7 cellular contexts compared by ENCODE assay signal in genomic region chr11:1389103-1389931, GRCh38. TPM values are rescaled to one million over a fixed set of nuclear protein-coding genes. Genes with fewer than 3 reads are reported as not detected.
A peak's percentile ranks its signal among the peaks of the same experiment; 100 is the strongest.
DNase-seq lines count a peak whose midpoint lies in the region; ATAC-seq and TF ChIP-seq lines count a peak whose summit lies in the region.

No MANE protein-coding gene starts in this region.

- peak overlapping the region; percentile 96 for H3K4me2 ChIP-seq in mammary epithelial cell (ENCODE audit: insufficient read depth, low read depth, low read length)

- intact Hi-C loops in mammary epithelial cell (cut with micrococcal nuclease): loop anchor here (2.0 to 10.0 kb wide), 2 partner anchors 91 to 125 kb away; no protein-coding TSS in a partner anchor

- CTCF ChIA-PET in mammary epithelial cell (lab: Charles Lee; ENCODE audit: low non-redundant PET): interaction anchor here (0.6 kb wide), 1 partner anchor 810 kb away, joined by 4 read pairs; no protein-coding TSS in a partner anchor

- DNase-seq in NCI-H2107 treated with DMSO at 0.1 percent for 48 hours (lab: John Stamatoyannopoulos, UW; ENCODE audit: unreplicated experiment) (peak; percentile 80), mammary epithelial cell (peak; percentile 92)

- H3K27ac ChIP-seq in mammary epithelial cell (ENCODE audit: insufficient read depth, low read depth, low read length) (no peak overlapping the region), iPS-20b (ENCODE audit: low read length) (no peak overlapping the region), skeletal muscle tissue (ENCODE audit: low read depth, low read length) (no peak overlapping the region)

- no peaks in the 10 kb centered on the region for H4K20me1 ChIP-seq in mammary epithelial cell (ENCODE audit: insufficient read depth, low read length)

- peak overlapping the region; percentile 59 for H3K4me3 ChIP-seq in WI38 (ENCODE audit: low read depth, low read length)
- peak overlapping the region; percentile 41 to 57 (median 55) for H3K4me3 ChIP-seq in mammary epithelial cell (replicated peaks in 1 of 3; ENCODE audit: insufficient read depth in 1 of 3, low read depth in 2 of 3, low read length in 3 of 3)
- H3K4me3 ChIP-seq in iPS-20b (ENCODE audit: low read length): peak overlapping the region; percentile 70; the same call in 1 of the 2 replicates
- peak overlapping the region in 2 of 3 donors; percentile 67 to 68 for H3K4me3 ChIP-seq in skeletal muscle tissue (ENCODE audit: low read length in 3 of 3)

- H3K9ac ChIP-seq in mammary epithelial cell (ENCODE audit: insufficient read depth, low read length): no peak overlapping the region
- peak overlapping the region; percentile 80; the same call in 1 of the 2 replicates for H3K9ac ChIP-seq in iPS-20b (ENCODE audit: low read depth, low read length)
- peak overlapping the region; percentile 33 to 71 (median 69) for H3K9ac ChIP-seq in skeletal muscle tissue (ENCODE audit: low read depth in 1 of 3, low read length in 3 of 3)

- no peaks in the 10 kb centered on the region for H3K79me2 ChIP-seq in mammary epithelial cell (ENCODE audit: insufficient read depth, low read length)

- WGBS in mammary epithelial cell (ENCODE audit: low coverage, missing lambda C conversion rate): 0% methylated on average over 4 of the region's 92 CpGs

- dilution Hi-C loops in mammary epithelial cell (cut with HindIII; ENCODE audit: low sequenced_read_pairs): loop anchor here (10.0 kb wide), 1 partner anchor 705 kb away; no protein-coding TSS in a partner anchor

- no TSS peak for BruUV-seq in mammary epithelial cell (replicated peaks; lab: Mats Ljungman, UMichigan)

- peaks cover 16% of the 10 kb centered on the region for H3K27me3 ChIP-seq in mammary epithelial cell (ENCODE audit: insufficient read depth, low read length)
- H3K27me3 ChIP-seq in iPS-20b (ENCODE audit: insufficient read depth, low read length): peaks cover 31% of the 10 kb centered on the region
- H3K27me3 ChIP-seq in skeletal muscle tissue (ENCODE audit: control insufficient read depth in 3 of 3, insufficient read depth in 3 of 3, low read length in 3 of 3): peaks cover 43 to 63% (median 55%) of the 10 kb centered on the region in 3 donors

- H2AFZ ChIP-seq in mammary epithelial cell (ENCODE audit: low read depth, low read length): peak overlapping the region; percentile 92

- TF ChIP-seq CTCF in WI38 (IDR thresholded peaks at IDR 0.05; ENCODE audit: low read depth, low read length): no peak
- no peak for TF ChIP-seq CTCF in mammary epithelial cell (conservative IDR thresholded peaks at IDR 0.05 in 1 of 2, IDR thresholded peaks at IDR 0.05 in 1 of 2; ENCODE audit: extremely low read depth in 1 of 2, insufficient read depth in 1 of 2, low read depth in 1 of 2, low read length in 2 of 2)

- H3K9me3 ChIP-seq in mammary epithelial cell (replicated peaks; ENCODE audit: insufficient read depth, low read length) (no peaks in the 10 kb centered on the region), iPS-20b (ENCODE audit: insufficient read depth, low read depth, low read length) (no peaks in the 10 kb centered on the region), skeletal muscle tissue (ENCODE audit: control insufficient read depth in 3 of 3, low read length in 3 of 3) (no peaks in the 10 kb centered on the region)

- in situ Hi-C loops in mammary epithelial cell (cut with MboI; ENCODE audit: low sequenced_read_pairs in 2 of 2): no loop called here

- peaks cover 9% of the 10 kb centered on the region for H3K4me1 ChIP-seq in mammary epithelial cell (ENCODE audit: insufficient read depth, low read length)
- H3K4me1 ChIP-seq in iPS-20b (ENCODE audit: insufficient read depth, low read length): peaks cover 4% of the 10 kb centered on the region; the same call in 1 of the 2 replicates
- H3K4me1 ChIP-seq in skeletal muscle tissue (ENCODE audit: control insufficient read depth in 3 of 3, insufficient read depth in 3 of 3, low read length in 3 of 3): peaks cover 5 to 13% (median 10%) of the 10 kb centered on the region in 3 donors

- ATAC-seq in GM18511 (IDR thresholded peaks at IDR 0.05; ENCODE audit: unreplicated experiment) (peak; percentile 96), HG03039 (IDR thresholded peaks at IDR 0.05; ENCODE audit: unreplicated experiment) (peak; percentile 80)

- no peaks in the 10 kb centered on the region for H3K36me3 ChIP-seq in mammary epithelial cell (ENCODE audit: insufficient read depth, low read length)
- no peaks in the 10 kb centered on the region for H3K36me3 ChIP-seq in iPS-20b (ENCODE audit: insufficient read depth, low read depth, low read length)
- H3K36me3 ChIP-seq in skeletal muscle tissue (ENCODE audit: control insufficient read depth in 3 of 3, insufficient read depth in 3 of 3, low read length in 3 of 3): no peaks in the 10 kb centered on the region

RNA-seq across cellular contexts. Expression of gene BRSK2, which starts 0.4 kb away (rescaled TPM):
- total RNA-seq in mammary epithelial cell (under 1 TPM; 0.17 to 0.45 TPM), skeletal muscle tissue (1.0 TPM)
- 0.17 TPM for polyA plus RNA-seq in mammary epithelial cell
- polyA minus RNA-seq in mammary epithelial cell: not detected
